In the genomic region with DNA sequence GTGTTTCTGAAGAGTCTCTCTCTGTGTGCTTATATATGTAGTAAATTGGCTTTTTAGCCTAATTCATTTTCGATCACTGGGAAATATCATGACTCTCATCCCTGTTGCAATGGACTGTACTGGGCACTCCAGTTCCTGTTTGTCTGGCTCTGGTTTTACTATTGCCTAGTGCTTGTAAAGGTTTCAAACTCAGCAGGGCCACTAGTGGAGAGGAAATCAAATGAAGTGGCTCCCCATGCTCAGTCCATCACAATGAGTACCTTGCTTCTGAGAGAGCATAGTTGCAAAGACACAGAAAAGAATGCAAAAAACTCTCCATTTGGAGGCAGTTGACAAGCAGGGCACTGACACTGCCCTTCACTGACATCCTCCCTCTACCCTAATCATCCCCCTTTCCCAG, we compare ENCODE assay signal across 19 cellular contexts.
"Had no signal": no experiment of that assay in that cellular context is flagged by ENCODE, and none has a peak within 500 bp of the region (broad histone marks: within the 10 kb centered on the region; RNA-seq: fewer than 3 reads in every experiment).

No MANE protein-coding gene starts in this region.

- H3K4me3 Mint-ChIP-seq: naive thymus-derived CD8-positive, alpha-beta T cell had no signal

- H3K27ac ChIP-seq: heart left ventricle, right atrium auricular region, sigmoid colon, skin epidermis, stomach, thoracic aorta, transverse colon had no signal

- H3K36me3 Mint-ChIP-seq: naive thymus-derived CD8-positive, alpha-beta T cell had no signal

- H3K27ac Mint-ChIP-seq: naive thymus-derived CD8-positive, alpha-beta T cell had no signal

- H3K36me3 ChIP-seq: heart left ventricle, right atrium auricular region, sigmoid colon, stomach, thoracic aorta, transverse colon had no signal

- H3K9me3 Mint-ChIP-seq: naive thymus-derived CD8-positive, alpha-beta T cell had no signal

- H3K4me1 ChIP-seq: heart left ventricle, right atrium auricular region, stomach, transverse colon had no signal

- H3K4me1 Mint-ChIP-seq: naive thymus-derived CD8-positive, alpha-beta T cell had no signal

- H3K27me3 ChIP-seq: right atrium auricular region, sigmoid colon, stomach, transverse colon had no signal

- ATAC-seq: esophagus mucosa; heart left ventricle; left lobe of liver; mucosa of descending colon; naive thymus-derived CD8-positive, alpha-beta T cell had no signal

- H3K9me3 ChIP-seq: heart left ventricle, mucosa of descending colon, right atrium auricular region, sigmoid colon, thoracic aorta, transverse colon had no signal

- DNase-seq: effector memory CD4-positive, alpha-beta T cell; heart left ventricle; hypothalamus; islet precursor cell; mammary epithelial cell; mucosa of descending colon; naive thymus-derived CD8-positive, alpha-beta T cell; sigmoid colon; stimulated activated CD4-positive, alpha-beta T cell treated with anti-CD3 and anti-CD28 coated beads, Interleukin-2, amount 100 ng/mL, for 24 hours; stimulated activated CD4-positive, alpha-beta T cell treated with anti-CD3 and anti-CD28 coated beads, Interleukin-4, amount 100 ng/mL, for 4 hours; stimulated activated naive CD4-positive, alpha-beta T cell; stomach; substantia nigra; transverse colon had no signal

- H3K4me3 ChIP-seq: heart left ventricle, mucosa of descending colon, right atrium auricular region, sigmoid colon, skin epidermis, stomach, thoracic aorta, transverse colon had no signal
